ENCODE assay signal across 9 cellular contexts in genomic region chr2:18435425-18436037, GRCh38.
DNase-seq lines count a peak whose midpoint lies in the region; ATAC-seq and TF ChIP-seq lines count a peak whose summit lies in the region.
"Had no signal": no experiment of that assay in that cellular context is flagged by ENCODE, and none has a peak within 500 bp of the region (broad histone marks: within the 10 kb centered on the region; RNA-seq: fewer than 3 reads in every experiment).

No MANE protein-coding gene starts in this region.

- peaks cover 16% of the 10 kb centered on the region for H3K4me1 Mint-ChIP-seq in brain

- peak; percentile 75 to 78 for TF ChIP-seq RAD21 in liver (IDR thresholded peaks at IDR 0.05)

- peaks cover 0 to 2% (median 0%) of the 10 kb centered on the region in 4 donors for H3K9me3 ChIP-seq in liver (ENCODE audit: control insufficient read depth in 4 of 4, low read length in 3 of 4)

- H3K4me3 ChIP-seq in liver (ENCODE audit: low read depth in 1 of 3, low read length in 3 of 3): no peak overlapping the region
- H3K4me3 ChIP-seq: BLaER1 had no signal

- H3K4me1 ChIP-seq in liver (ENCODE audit: control insufficient read depth in 4 of 4, insufficient read depth in 4 of 4, low read length in 3 of 4): no peaks in the 10 kb centered on the region

- no peaks in the 10 kb centered on the region for H3K27me3 ChIP-seq in liver (ENCODE audit: control insufficient read depth in 4 of 4, insufficient read depth in 4 of 4, low read length in 3 of 4)
- H3K27me3 ChIP-seq: BLaER1 had no signal

- peak; percentile 71 to 80 for TF ChIP-seq CTCF in brain (conservative IDR thresholded peaks at IDR 0.05)
- TF ChIP-seq CTCF in liver (IDR thresholded peaks at IDR 0.05; ENCODE audit: low read depth, low read length, missing input control): peak; percentile 47

- DNase-seq in DMS 273 (lab: John Stamatoyannopoulos, UW; ENCODE audit: unreplicated experiment) (peak; percentile 77), DMS 273 treated with DMSO at 0.1 percent for 48 hours (lab: John Stamatoyannopoulos, UW) (no peak), NCI-H524 treated with DMSO at 0.1 percent for 48 hours (lab: John Stamatoyannopoulos, UW) (peak; percentile 6), activated gamma-delta T cell treated with Interleukin-2 at 50 U/mL for 16 hours (no peak)

- H3K9ac ChIP-seq in liver (ENCODE audit: low read depth in 1 of 2, low read length in 2 of 2): no peak overlapping the region
- H3K9ac ChIP-seq: BLaER1 had no signal

- 40% methylated on average over 2 of the region's 2 CpGs for WGBS in liver

- peak overlapping the region in 1 of 5 experiments; percentile 64 for H3K27ac Mint-ChIP-seq in brain

- no peaks in the 10 kb centered on the region for H3K36me3 Mint-ChIP-seq in brain

- H3K4me3 Mint-ChIP-seq in brain: no peak overlapping the region

- H3K9me3 Mint-ChIP-seq in brain: no peaks in the 10 kb centered on the region

- ATAC-seq in HG02885 (IDR thresholded peaks at IDR 0.05; ENCODE audit: poor library complexity, unreplicated experiment) (peak; percentile 58), GM21423 (IDR thresholded peaks at IDR 0.05; ENCODE audit: unreplicated experiment) (no peak)

- H3K27ac ChIP-seq in liver (ENCODE audit: low read depth in 1 of 2, low read length in 2 of 2): no peak overlapping the region
- H3K27ac ChIP-seq: BLaER1 had no signal

- peaks cover 8% of the 10 kb centered on the region for H3K27me3 Mint-ChIP-seq in brain

- no peaks in the 10 kb centered on the region for H3K36me3 ChIP-seq in liver (ENCODE audit: control insufficient read depth in 4 of 4, insufficient read depth in 3 of 4, low read depth in 1 of 4, low read length in 3 of 4)
- H3K36me3 ChIP-seq: BLaER1 had no signal

TF ChIP-seq in liver, 16 proteins besides CTCF, POLR2A, EP300 and RAD21:
- no peak for TF ChIP-seq SP1 (IDR thresholded peaks at IDR 0.05)
- no peak for TF ChIP-seq RXRA (IDR thresholded peaks at IDR 0.05)
- TF ChIP-seq JUND (IDR thresholded peaks at IDR 0.05): no peak
- no peak for TF ChIP-seq YY1 (IDR thresholded peaks at IDR 0.05)
- TF ChIP-seq FOXA1 (IDR thresholded peaks at IDR 0.05): no peak
- TF ChIP-seq FOXA2 (IDR thresholded peaks at IDR 0.05): no peak
- TF ChIP-seq ATF3 (IDR thresholded peaks at IDR 0.05): no peak
- no peak for TF ChIP-seq TAF1 (conservative IDR thresholded peaks at IDR 0.05)
- no peak for TF ChIP-seq EGR1 (IDR thresholded peaks at IDR 0.05; ENCODE audit: low read depth in 2 of 2)
- no peak for TF ChIP-seq MAX (IDR thresholded peaks at IDR 0.05)
- TF ChIP-seq NR2F2 (IDR thresholded peaks at IDR 0.05): no peak
- TF ChIP-seq, protein P1, sequence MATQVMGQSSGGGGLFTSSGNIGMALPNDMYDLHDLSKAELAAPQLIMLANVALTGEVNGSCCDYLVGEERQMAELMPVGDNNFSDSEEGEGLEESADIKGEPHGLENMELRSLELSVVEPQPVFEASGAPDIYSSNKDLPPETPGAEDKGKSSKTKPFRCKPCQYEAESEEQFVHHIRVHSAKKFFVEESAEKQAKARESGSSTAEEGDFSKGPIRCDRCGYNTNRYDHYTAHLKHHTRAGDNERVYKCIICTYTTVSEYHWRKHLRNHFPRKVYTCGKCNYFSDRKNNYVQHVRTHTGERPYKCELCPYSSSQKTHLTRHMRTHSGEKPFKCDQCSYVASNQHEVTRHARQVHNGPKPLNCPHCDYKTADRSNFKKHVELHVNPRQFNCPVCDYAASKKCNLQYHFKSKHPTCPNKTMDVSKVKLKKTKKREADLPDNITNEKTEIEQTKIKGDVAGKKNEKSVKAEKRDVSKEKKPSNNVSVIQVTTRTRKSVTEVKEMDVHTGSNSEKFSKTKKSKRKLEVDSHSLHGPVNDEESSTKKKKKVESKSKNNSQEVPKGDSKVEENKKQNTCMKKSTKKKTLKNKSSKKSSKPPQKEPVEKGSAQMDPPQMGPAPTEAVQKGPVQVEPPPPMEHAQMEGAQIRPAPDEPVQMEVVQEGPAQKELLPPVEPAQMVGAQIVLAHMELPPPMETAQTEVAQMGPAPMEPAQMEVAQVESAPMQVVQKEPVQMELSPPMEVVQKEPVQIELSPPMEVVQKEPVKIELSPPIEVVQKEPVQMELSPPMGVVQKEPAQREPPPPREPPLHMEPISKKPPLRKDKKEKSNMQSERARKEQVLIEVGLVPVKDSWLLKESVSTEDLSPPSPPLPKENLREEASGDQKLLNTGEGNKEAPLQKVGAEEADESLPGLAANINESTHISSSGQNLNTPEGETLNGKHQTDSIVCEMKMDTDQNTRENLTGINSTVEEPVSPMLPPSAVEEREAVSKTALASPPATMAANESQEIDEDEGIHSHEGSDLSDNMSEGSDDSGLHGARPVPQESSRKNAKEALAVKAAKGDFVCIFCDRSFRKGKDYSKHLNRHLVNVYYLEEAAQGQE (IDR thresholded peaks at IDR 0.05): no peak
- no peak for TF ChIP-seq HNF4G (IDR thresholded peaks at IDR 0.05)
- no peak for TF ChIP-seq HNF4A (conservative IDR thresholded peaks at IDR 0.05)
- TF ChIP-seq, protein P2, sequence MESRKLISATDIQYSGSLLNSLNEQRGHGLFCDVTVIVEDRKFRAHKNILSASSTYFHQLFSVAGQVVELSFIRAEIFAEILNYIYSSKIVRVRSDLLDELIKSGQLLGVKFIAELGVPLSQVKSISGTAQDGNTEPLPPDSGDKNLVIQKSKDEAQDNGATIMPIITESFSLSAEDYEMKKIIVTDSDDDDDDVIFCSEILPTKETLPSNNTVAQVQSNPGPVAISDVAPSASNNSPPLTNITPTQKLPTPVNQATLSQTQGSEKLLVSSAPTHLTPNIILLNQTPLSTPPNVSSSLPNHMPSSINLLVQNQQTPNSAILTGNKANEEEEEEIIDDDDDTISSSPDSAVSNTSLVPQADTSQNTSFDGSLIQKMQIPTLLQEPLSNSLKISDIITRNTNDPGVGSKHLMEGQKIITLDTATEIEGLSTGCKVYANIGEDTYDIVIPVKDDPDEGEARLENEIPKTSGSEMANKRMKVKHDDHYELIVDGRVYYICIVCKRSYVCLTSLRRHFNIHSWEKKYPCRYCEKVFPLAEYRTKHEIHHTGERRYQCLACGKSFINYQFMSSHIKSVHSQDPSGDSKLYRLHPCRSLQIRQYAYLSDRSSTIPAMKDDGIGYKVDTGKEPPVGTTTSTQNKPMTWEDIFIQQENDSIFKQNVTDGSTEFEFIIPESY (IDR thresholded peaks at IDR 0.05): no peak
- TF ChIP-seq GABPA (IDR thresholded peaks at IDR 0.05 in 1 of 2, conservative IDR thresholded peaks at IDR 0.05 in 1 of 2): no peak

Comparison
In these comparisons a context has a peak if more than half of its experiments do, and no peak if none do; other contexts are left out.
1. DNase-seq: peak in DMS 273 (single experiment) and NCI-H524 treated with DMSO at 0.1 percent for 48 hours (single experiment); none in DMS 273 treated with DMSO at 0.1 percent for 48 hours (single experiment) and activated gamma-delta T cell treated with Interleukin-2 at 50 U/mL for 16 hours (single experiment).